8 cellular contexts compared by ENCODE assay signal in the genomic region with DNA sequence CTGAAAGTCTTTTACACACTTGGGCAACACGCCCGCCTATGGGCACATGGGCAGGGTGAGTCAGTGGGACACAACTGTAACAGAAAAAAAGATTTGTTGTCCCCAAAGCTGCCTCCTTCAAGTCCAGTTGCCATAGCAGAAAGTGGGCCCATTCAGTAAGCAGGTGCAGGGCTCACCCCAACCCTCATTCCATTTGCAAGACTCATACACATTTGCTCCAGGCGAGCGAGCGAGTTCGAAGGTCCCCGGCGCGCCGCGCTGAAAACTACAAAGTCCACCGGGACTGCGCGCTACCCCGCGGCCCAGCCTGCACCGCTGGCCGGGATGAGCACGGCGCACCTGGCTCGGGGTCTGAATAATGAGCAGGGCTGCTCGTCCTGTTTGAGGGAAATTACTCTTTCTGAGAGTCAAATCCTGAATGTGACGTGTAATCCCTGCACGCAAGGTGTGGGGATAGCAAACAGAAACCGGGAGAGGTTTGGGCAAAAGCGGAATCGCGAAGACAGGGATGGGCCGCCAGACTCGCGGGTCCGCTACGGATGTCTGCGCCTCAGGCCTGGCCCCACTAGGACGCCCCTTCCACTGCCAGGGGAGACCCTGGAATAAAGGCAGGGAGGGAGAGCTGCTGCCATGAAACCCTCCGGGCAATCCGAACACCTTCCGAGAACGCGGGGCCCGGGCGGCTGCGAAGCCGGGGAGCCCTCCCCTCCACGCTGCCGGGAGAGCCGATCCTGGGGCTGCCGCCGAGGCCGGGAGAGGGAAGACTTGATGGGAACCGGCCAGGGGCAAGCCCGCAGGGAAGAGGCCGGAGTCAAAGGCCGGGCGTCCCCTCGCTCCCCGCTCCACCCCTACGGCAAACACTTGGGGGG. TPM values are rescaled to one million over a fixed set of nuclear protein-coding genes. Genes with fewer than 3 reads are reported as not detected.
DNase-seq lines count a peak whose midpoint lies in the region; ATAC-seq and TF ChIP-seq lines count a peak whose summit lies in the region.

No MANE protein-coding gene starts in this region.

- peak overlapping the region; percentile 81 for H3K4me3 ChIP-seq in psoas muscle

- no peaks in the 10 kb centered on the region for H3K4me1 ChIP-seq in psoas muscle

- 2 to 3% (median 2%) methylated on average over 56 to 58 of the region's 58 CpGs for WGBS in psoas muscle, 3 donors

- H3K36me3 ChIP-seq in psoas muscle (ENCODE audit: insufficient read depth in 1 of 2, low read depth in 1 of 2): no peaks in the 10 kb centered on the region

- intact Hi-C loops in activated T-helper 1 cell treated with anti-CD3 and anti-CD28 coated beads, Interleukin-12 subunit alpha, Interleukin-12 subunit beta, Interleukin-2, Interleukin-4 antibody, amounts not matched to agents 30 ng/mL and 10 ng/mL and 1 ng/mL, durations not matched to agents 14 hours and 24 hours and 36 hours (cut with micrococcal nuclease): no loop called here
- intact Hi-C loops in psoas muscle (cut with DNase I): loop anchor here (2.0 to 5.0 kb wide), 3 partner anchors 37 to 88 kb away; no protein-coding TSS in a partner anchor

- peaks cover 41% of the 10 kb centered on the region for H3K27me3 Mint-ChIP-seq in activated T-helper 1 cell treated with anti-CD3 and anti-CD28 coated beads, Interleukin-12 subunit alpha, Interleukin-12 subunit beta, Interleukin-2, Interleukin-4 antibody, amounts not matched to agents 30 ng/mL and 10 ng/mL and 1 ng/mL, durations not matched to agents 14 hours and 24 hours and 36 hours (ENCODE audit: insufficient read depth)

- H3K9me3 Mint-ChIP-seq in activated T-helper 1 cell treated with anti-CD3 and anti-CD28 coated beads, Interleukin-12 subunit alpha, Interleukin-12 subunit beta, Interleukin-2, Interleukin-4 antibody, amounts not matched to agents 30 ng/mL and 10 ng/mL and 1 ng/mL, durations not matched to agents 14 hours and 24 hours and 36 hours: no peaks in the 10 kb centered on the region

- H3K27ac Mint-ChIP-seq in activated T-helper 1 cell treated with anti-CD3 and anti-CD28 coated beads, Interleukin-12 subunit alpha, Interleukin-12 subunit beta, Interleukin-2, Interleukin-4 antibody, amounts not matched to agents 30 ng/mL and 10 ng/mL and 1 ng/mL, durations not matched to agents 14 hours and 24 hours and 36 hours: no peak overlapping the region

- H3K9me3 ChIP-seq in psoas muscle: no peaks in the 10 kb centered on the region

- H3K27me3 ChIP-seq in psoas muscle (ENCODE audit: insufficient read depth in 3 of 3, low read length in 2 of 3): no peaks in the 10 kb centered on the region

- DNase-seq in NCI-H2227 (lab: John Stamatoyannopoulos, UW; ENCODE audit: unreplicated experiment) (peak; percentile 35), NCI-H2227 treated with DMSO at 0.1 percent for 48 hours (lab: John Stamatoyannopoulos, UW) (no peak), hypothalamus (lab: John Stamatoyannopoulos, UW) (peak in 28 of 51 donors; percentile 19 to 73 (median 56)), psoas muscle (peak; percentile 29 to 66), NCI-H1417 treated with DMSO at 0.1 percent for 48 hours (lab: John Stamatoyannopoulos, UW) (no peak), AML-193 (lab: John Stamatoyannopoulos, UW) (no peak)
- DNase-seq in activated T-helper 1 cell treated with anti-CD3 and anti-CD28 coated beads, Interleukin-12 subunit alpha, Interleukin-12 subunit beta, Interleukin-2, Interleukin-4 antibody, amounts not matched to agents 30 ng/mL and 10 ng/mL and 1 ng/mL, durations not matched to agents 14 hours and 24 hours and 36 hours (ENCODE audit: low spot score): no peak

- H3K4me1 Mint-ChIP-seq in activated T-helper 1 cell treated with anti-CD3 and anti-CD28 coated beads, Interleukin-12 subunit alpha, Interleukin-12 subunit beta, Interleukin-2, Interleukin-4 antibody, amounts not matched to agents 30 ng/mL and 10 ng/mL and 1 ng/mL, durations not matched to agents 14 hours and 24 hours and 36 hours (ENCODE audit: low read depth): no peaks in the 10 kb centered on the region

- H3K27ac ChIP-seq in psoas muscle: peak overlapping the region; percentile 90

- ATAC-seq in psoas muscle: peak; percentile 61 to 77 (median 68)
- no peak for ATAC-seq in GM21786 (IDR thresholded peaks at IDR 0.05; ENCODE audit: unreplicated experiment)

- no peak for TF ChIP-seq CTCF in psoas muscle (IDR thresholded peaks at IDR 0.05)

- no peaks in the 10 kb centered on the region for H3K36me3 Mint-ChIP-seq in activated T-helper 1 cell treated with anti-CD3 and anti-CD28 coated beads, Interleukin-12 subunit alpha, Interleukin-12 subunit beta, Interleukin-2, Interleukin-4 antibody, amounts not matched to agents 30 ng/mL and 10 ng/mL and 1 ng/mL, durations not matched to agents 14 hours and 24 hours and 36 hours (ENCODE audit: low read depth)

- H3K4me3 Mint-ChIP-seq in activated T-helper 1 cell treated with anti-CD3 and anti-CD28 coated beads, Interleukin-12 subunit alpha, Interleukin-12 subunit beta, Interleukin-2, Interleukin-4 antibody, amounts not matched to agents 30 ng/mL and 10 ng/mL and 1 ng/mL, durations not matched to agents 14 hours and 24 hours and 36 hours: peak overlapping the region; percentile 33

RNA-seq across cellular contexts. Expression of gene COBL, which starts 1.0 kb away (rescaled TPM):
- total RNA-seq in activated T-helper 1 cell treated with anti-CD3 and anti-CD28 coated beads, Interleukin-12 subunit alpha, Interleukin-12 subunit beta, Interleukin-2, Interleukin-4 antibody, amounts not matched to agents 30 ng/mL and 10 ng/mL and 1 ng/mL, durations not matched to agents 14 hours and 24 hours and 36 hours: not detected in 2 replicates
- 100 to 1,000 TPM in 3 of 4 donors, 10 to 100 TPM in 1; 57.5 to 139 (median 117) TPM for total RNA-seq in psoas muscle
- 100 to 1,000 TPM in 2 of 3 donors, 10 to 100 TPM in 1; 59.5 to 122 (median 115) TPM for polyA plus RNA-seq in psoas muscle

Comparison
In these comparisons a context has a peak if more than half of its experiments do, and no peak if none do; other contexts are left out.
1. DNase-seq: peak in NCI-H2227 (single experiment), hypothalamus (28 of 51) and psoas muscle (2 of 2); none in NCI-H2227 treated with DMSO at 0.1 percent for 48 hours (single experiment), activated T-helper 1 cell treated with anti-CD3 and anti-CD28 coated beads, Interleukin-12 subunit alpha, Interleukin-12 subunit beta, Interleukin-2, Interleukin-4 antibody, amounts not matched to agents 30 ng/mL and 10 ng/mL and 1 ng/mL, durations not matched to agents 14 hours and 24 hours and 36 hours (single experiment), NCI-H1417 treated with DMSO at 0.1 percent for 48 hours (single experiment) and AML-193 (0 of 2).
2. RNA of gene COBL, which starts 1.0 kb away (total RNA-seq): 57.5 to 139 TPM in psoas muscle; not detected in activated T-helper 1 cell treated with anti-CD3 and anti-CD28 coated beads, Interleukin-12 subunit alpha, Interleukin-12 subunit beta, Interleukin-2, Interleukin-4 antibody, amounts not matched to agents 30 ng/mL and 10 ng/mL and 1 ng/mL, durations not matched to agents 14 hours and 24 hours and 36 hours; every median in the first group is over 10 times any median in the second.